In the genomic region with DNA sequence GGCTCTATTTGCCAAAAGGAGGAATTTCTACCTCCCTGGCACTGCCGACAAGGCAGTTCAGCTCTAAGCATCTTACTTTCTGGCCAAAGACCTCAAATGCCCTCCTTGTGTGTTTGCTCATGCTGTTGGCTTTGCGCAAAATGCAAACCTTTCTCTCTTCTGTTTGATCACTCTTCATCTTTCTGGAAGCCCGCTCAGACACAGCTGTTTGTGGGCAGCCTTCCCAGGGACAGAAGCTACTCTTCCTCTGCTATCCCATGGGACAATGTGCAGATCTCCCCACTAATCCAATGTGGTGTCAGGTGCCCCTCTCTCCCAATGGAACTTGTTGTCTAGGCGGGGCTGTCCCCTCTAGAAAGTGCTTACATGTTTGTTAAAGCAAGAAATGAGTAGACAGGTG, we compare ENCODE assay signal across 17 cellular contexts.
"Had no signal": no experiment of that assay in that cellular context is flagged by ENCODE, and none has a peak within 500 bp of the region (broad histone marks: within the 10 kb centered on the region; RNA-seq: fewer than 3 reads in every experiment).

No MANE protein-coding gene starts in this region.

- H3K27ac Mint-ChIP-seq: activated CD4-positive, alpha-beta T cell treated with anti-CD3 and anti-CD28 coated beads, Interleukin-2, amount 10 ng/mL, durations not matched to agents 7 days and 5 days; activated CD8-positive, alpha-beta T cell treated with anti-CD3 and anti-CD28 coated beads, Interleukin-2, amount 10 ng/mL, durations not matched to agents 7 days and 5 days; mesothelial cell of epicardium; progenitor cell of endocrine pancreas; stimulated activated naive CD8-positive, alpha-beta T cell treated with anti-CD3 and anti-CD28 coated beads, Interleukin-15, Interleukin-2, amounts not matched to agents 100 ng/mL and 50 ng/mL, for 24 hours; type B pancreatic cell had no signal

- H3K36me3 ChIP-seq: ascending aorta had no signal

- H3K27me3 ChIP-seq: ascending aorta had no signal

- H3K4me3 ChIP-seq: ascending aorta had no signal

- ATAC-seq: activated CD8-positive, alpha-beta T cell treated with anti-CD3 and anti-CD28 coated beads, Interleukin-2, amount 10 ng/mL, durations not matched to agents 7 days and 5 days; activated T-cell treated with anti-CD3 and anti-CD28 coated beads, Interleukin-2, amount 50 U/mL, for 4 hours had no signal

- H3K4me1 Mint-ChIP-seq: mesothelial cell of epicardium had no signal

- H3K4me1 ChIP-seq: ascending aorta had no signal

- H3K9me3 Mint-ChIP-seq: activated CD4-positive, alpha-beta T cell treated with anti-CD3 and anti-CD28 coated beads, Interleukin-2, amount 10 ng/mL, durations not matched to agents 7 days and 5 days; activated T-cell treated with anti-CD3 and anti-CD28 coated beads, Interleukin-2, amount 50 U/mL, for 4 hours; mesothelial cell of epicardium; stimulated activated naive CD8-positive, alpha-beta T cell treated with anti-CD3 and anti-CD28 coated beads, Interleukin-15, Interleukin-2, amounts not matched to agents 100 ng/mL and 50 ng/mL, for 24 hours; type B pancreatic cell had no signal

- H3K4me3 Mint-ChIP-seq: activated CD4-positive, alpha-beta T cell treated with anti-CD3 and anti-CD28 coated beads, Interleukin-2, amount 10 ng/mL, durations not matched to agents 7 days and 5 days; activated CD8-positive, alpha-beta T cell treated with anti-CD3 and anti-CD28 coated beads, Interleukin-2, amount 10 ng/mL, durations not matched to agents 7 days and 5 days; activated T-cell treated with anti-CD3 and anti-CD28 coated beads, Interleukin-2, amount 50 U/mL, for 4 hours; mesothelial cell of epicardium; stimulated activated naive CD8-positive, alpha-beta T cell treated with anti-CD3 and anti-CD28 coated beads, Interleukin-15, Interleukin-2, amounts not matched to agents 100 ng/mL and 50 ng/mL, for 24 hours; type B pancreatic cell had no signal

- H3K9me3 ChIP-seq: ascending aorta had no signal

- H3K27ac ChIP-seq: ascending aorta had no signal

- DNase-seq: activated CD4-positive, alpha-beta T cell treated with anti-CD3 and anti-CD28 coated beads, Interleukin-2, amount 10 ng/mL, durations not matched to agents 7 days and 5 days; activated CD8-positive, alpha-beta memory T cell treated with anti-CD3 and anti-CD28 coated beads, Interleukin-2, amount 50 U/mL, for 4 hours; activated CD8-positive, alpha-beta T cell treated with anti-CD3 and anti-CD28 coated beads, Interleukin-2, amount 10 ng/mL, durations not matched to agents 7 days and 5 days; activated effector memory CD4-positive, alpha-beta T cell treated with Interleukin-2 at 50 U/mL for 16 hours; activated naive CD4-positive, alpha-beta T cell treated with anti-CD3 and anti-CD28 coated beads, Interleukin-2, amount 50 U/mL, for 16 hours; activated T-cell treated with anti-CD3 and anti-CD28 coated beads, Interleukin-2, amount 50 U/mL, for 4 hours; cortex of kidney; erythroblast; foreskin melanocyte; hypothalamus; stimulated activated CD4-positive, alpha-beta T cell treated with anti-CD3 and anti-CD28 coated beads, Interleukin-2, amount 100 ng/mL, for 24 hours; T1000 had no signal
